In the genomic region with DNA sequence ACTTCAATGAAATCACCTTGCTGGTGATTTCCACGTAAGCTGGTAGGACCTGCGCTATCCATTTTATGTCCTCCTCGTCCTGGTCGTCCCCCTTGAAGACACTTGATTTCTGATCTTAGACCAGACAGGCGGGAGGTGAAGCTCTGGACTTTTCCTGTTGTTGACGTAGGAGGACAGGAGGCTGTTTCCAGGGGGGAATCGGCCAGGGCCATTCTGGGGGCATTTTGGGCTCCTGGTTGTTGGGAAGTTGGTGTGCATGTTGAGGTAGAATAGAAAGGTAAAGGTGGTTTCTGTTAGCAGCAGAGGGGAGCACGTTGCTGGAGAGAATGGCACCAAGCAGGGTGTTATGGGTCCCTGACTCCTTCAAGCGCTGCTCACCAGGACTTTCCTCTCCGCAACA, we compare ENCODE assay signal across 22 cellular contexts. TPM values are rescaled to one million over a fixed set of nuclear protein-coding genes. Genes with fewer than 3 reads are reported as not detected.
DNase-seq lines count a peak whose midpoint lies in the region; ATAC-seq and TF ChIP-seq lines count a peak whose summit lies in the region.
"Had no signal": no experiment of that assay in that cellular context is flagged by ENCODE, and none has a peak within 500 bp of the region (broad histone marks: within the 10 kb centered on the region; RNA-seq: fewer than 3 reads in every experiment).

No MANE protein-coding gene starts in this region.

- intact Hi-C loops in cardiac septum (cut with DNase I) (no loop called here), Right ventricle myocardium superior (cut with DNase I) (no loop called here), spleen (cut with DNase I; ENCODE audit: low total_unique reads) (no loop called here)

- TF ChIP-seq CTCF in osteoblast (IDR thresholded peaks at IDR 0.05; ENCODE audit: extremely low read depth, low read depth, low read length): no peak
- no peak for TF ChIP-seq CTCF in spleen (IDR thresholded peaks at IDR 0.05 in 8 of 11, conservative IDR thresholded peaks at IDR 0.05 in 3 of 11)

- no peak for ATAC-seq in Right ventricle myocardium superior (ENCODE audit: poor library complexity)
- no peak for ATAC-seq in activated naive CD4-positive, alpha-beta T cell treated with anti-CD3 and anti-CD28 coated beads, Interleukin-2, amount 50 U/mL, for 72 hours
- ATAC-seq: CD8-positive, alpha-beta T cell; GM12878; HCT116 had no signal

- no peaks in the 10 kb centered on the region for H3K79me2 ChIP-seq in osteoblast (ENCODE audit: insufficient read depth, low read length)

- no peaks in the 10 kb centered on the region for H3K9me3 ChIP-seq in osteoblast (ENCODE audit: low read depth, low read length)
- no peaks in the 10 kb centered on the region for H3K9me3 ChIP-seq in spleen
- H3K9me3 ChIP-seq: BLaER1 had no signal

- no peak overlapping the region for H3K4me3 ChIP-seq in osteoblast (ENCODE audit: insufficient read depth, low read length)
- no peak overlapping the region for H3K4me3 ChIP-seq in spleen
- H3K4me3 ChIP-seq: BLaER1, GM12878, GM23248 had no signal

- no peak for TF ChIP-seq POLR2A in spleen (IDR thresholded peaks at IDR 0.05)

- no peaks in the 10 kb centered on the region for H3K27me3 ChIP-seq in osteoblast (ENCODE audit: insufficient read depth, low read length)
- H3K27me3 ChIP-seq in spleen (replicated peaks in 1 of 7): no peaks in the 10 kb centered on the region
- H3K27me3 ChIP-seq: BLaER1 had no signal

- no peaks in the 10 kb centered on the region for H4K20me1 ChIP-seq in osteoblast (ENCODE audit: insufficient read depth, low read length)
- H4K20me1 ChIP-seq: BLaER1 had no signal

- no peaks in the 10 kb centered on the region for H3K36me3 Mint-ChIP-seq in activated naive CD4-positive, alpha-beta T cell treated with anti-CD3 and anti-CD28 coated beads, Interleukin-2, amount 50 U/mL, for 72 hours
- H3K36me3 Mint-ChIP-seq: CD4-positive, CD25-positive, alpha-beta regulatory T cell; CD8-positive, alpha-beta T cell had no signal

- H3K9me3 Mint-ChIP-seq in activated naive CD4-positive, alpha-beta T cell treated with anti-CD3 and anti-CD28 coated beads, Interleukin-2, amount 50 U/mL, for 72 hours: no peaks in the 10 kb centered on the region
- H3K9me3 Mint-ChIP-seq: CD4-positive, CD25-positive, alpha-beta regulatory T cell; CD8-positive, alpha-beta T cell; H9 had no signal

- H3K27ac ChIP-seq in osteoblast (ENCODE audit: low read depth, low read length) (no peak overlapping the region), spleen (no peak overlapping the region)
- H3K27ac ChIP-seq: 22Rv1, BLaER1, C4-2B, GM23248 had no signal

- H3K36me3 ChIP-seq in osteoblast (ENCODE audit: insufficient read depth, low read length) (no peaks in the 10 kb centered on the region), spleen (peaks cover 0 to 18% (median 2%) of the 10 kb centered on the region in 6 donors)
- H3K36me3 ChIP-seq: BLaER1 had no signal

- DNase-seq in cardiac septum (ENCODE audit: low spot score): peak; percentile 67
- DNase-seq in Right ventricle myocardium superior: no peak
- DNase-seq in islet precursor cell: peak; percentile 29
- DNase-seq in osteoblast (ENCODE audit: insufficient read length, low spot score, missing footprints): peak; percentile 62
- peak; percentile 31 for DNase-seq in spleen
- no peak for DNase-seq in NCI-H1694 (lab: John Stamatoyannopoulos, UW)
- no peak for DNase-seq in activated naive CD4-positive, alpha-beta T cell treated with anti-CD3 and anti-CD28 coated beads, Interleukin-2, amount 50 U/mL, for 72 hours (ENCODE audit: low spot score in 2 of 2)
- no peak for DNase-seq in midbrain (lab: John Stamatoyannopoulos, UW)
- DNase-seq: CD4-positive, CD25-positive, alpha-beta regulatory T cell; CD8-positive, alpha-beta T cell; DMS 273 treated with DMSO at 0.1 percent for 48 hours; DMS79; EL; GDM1; GM23248; H9 had no signal

- WGBS in spleen, 5 donors: 91 to 95% (median 93%) methylated on average over 10 of the region's 10 CpGs

- no peak overlapping the region for H2AFZ ChIP-seq in osteoblast (ENCODE audit: low read length)
- H2AFZ ChIP-seq: GM23248 had no signal

- H3K4me2 ChIP-seq in osteoblast (ENCODE audit: insufficient read depth, low read length): no peak overlapping the region
- H3K4me2 ChIP-seq: BLaER1 had no signal

- H3K4me1 ChIP-seq in osteoblast (ENCODE audit: insufficient read depth, low read length) (no peaks in the 10 kb centered on the region), spleen (no peaks in the 10 kb centered on the region)
- H3K4me1 ChIP-seq: BLaER1 had no signal

- H3K27ac Mint-ChIP-seq in activated naive CD4-positive, alpha-beta T cell treated with anti-CD3 and anti-CD28 coated beads, Interleukin-2, amount 50 U/mL, for 72 hours: no peak overlapping the region
- H3K27ac Mint-ChIP-seq: B cell; CD8-positive, alpha-beta T cell; H9 had no signal

RNA-seq across cellular contexts. Expression of a gene that starts 56.0 kb away (rescaled TPM):
- total RNA-seq in cardiac septum (71.0 TPM), Right ventricle myocardium superior (121 TPM), osteoblast (6.5 and 7.4 TPM in 2 replicates), spleen (10 to 100 TPM in 6 of 7 donors, 1 to 10 TPM in 1; 9.6 to 37.4 (median 14.0) TPM)
- 10 to 100 TPM in 1 of 3 donors, 1 to 10 TPM in 2; 5.4 to 16.3 (median 6.6) TPM for polyA plus RNA-seq in spleen
- total RNA-seq in activated naive CD4-positive, alpha-beta T cell treated with anti-CD3 and anti-CD28 coated beads, Interleukin-2, amount 50 U/mL, for 72 hours: 1 to 10 TPM in 1 of 2 donors, under 1 TPM in 1; 0.23 to 2.5 TPM
- total RNA-seq: B cell had no signal

Comparison
In these comparisons a context has a peak if more than half of its experiments do, and no peak if none do; other contexts are left out.
1. DNase-seq: peak in cardiac septum (single experiment), islet precursor cell (single experiment), osteoblast (single experiment) and spleen (single experiment); none in Right ventricle myocardium superior (single experiment), NCI-H1694 (single experiment), activated naive CD4-positive, alpha-beta T cell treated with anti-CD3 and anti-CD28 coated beads, Interleukin-2, amount 50 U/mL, for 72 hours (0 of 2) and midbrain (single experiment).